In the genomic region with DNA sequence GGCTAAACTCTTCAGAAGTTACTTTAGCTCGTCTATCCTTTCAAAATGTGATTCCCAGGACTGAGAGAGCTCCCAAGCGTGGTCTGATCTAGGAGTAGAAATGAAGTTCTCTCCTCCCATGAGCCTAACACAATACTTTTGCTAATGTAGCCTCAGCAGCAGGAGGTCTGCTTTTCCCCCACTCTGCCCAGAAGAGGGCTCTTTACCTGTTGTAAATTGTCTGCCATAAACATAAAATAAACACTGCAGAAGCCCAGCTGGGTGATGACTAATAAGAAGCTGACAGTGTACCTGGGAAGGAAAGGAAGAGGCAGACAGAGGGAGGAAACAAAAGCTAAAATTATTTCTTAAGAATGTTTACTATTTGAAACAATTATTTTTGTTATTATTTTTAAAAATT, we compare ENCODE assay signal across 10 cellular contexts. TPM values are rescaled to one million over a fixed set of nuclear protein-coding genes. Genes with fewer than 3 reads are reported as not detected.
A peak's percentile ranks its signal among the peaks of the same experiment; 100 is the strongest.
DNase-seq lines count a peak whose midpoint lies in the region; ATAC-seq, FAIRE-seq and TF ChIP-seq lines count a peak whose summit lies in the region.
"Had no signal": no experiment of that assay in that cellular context is flagged by ENCODE, and none has a peak within 500 bp of the region (broad histone marks: within the 10 kb centered on the region; RNA-seq: fewer than 3 reads in every experiment).

No MANE protein-coding gene starts in this region.

- no peak overlapping the region for H3K9ac ChIP-seq in kidney (ENCODE audit: low read length in 2 of 2)

- no peaks in the 10 kb centered on the region for H3K4me1 Mint-ChIP-seq in stimulated activated naive CD8-positive, alpha-beta T cell treated with anti-CD3 and anti-CD28 coated beads, Interleukin-15, amount 100 ng/mL, for 72 hours
- H3K4me1 Mint-ChIP-seq in WTC11: peaks cover 11% of the 10 kb centered on the region
- H3K4me1 Mint-ChIP-seq in activated T-helper 2 cell treated with anti-CD3 and anti-CD28 coated beads, Interferon-gamma antibody, Interleukin-2, Interleukin-4, amounts not matched to agents 10 μg/mL and 5 μg/mL and 100 μg/mL, durations not matched to agents 14 hours and 24 hours and 36 hours (ENCODE audit: low read depth): peaks cover 6% of the 10 kb centered on the region

- peak; percentile 36 for ATAC-seq in stimulated activated naive CD8-positive, alpha-beta T cell treated with anti-CD3 and anti-CD28 coated beads, Interleukin-15, Interleukin-2, amounts not matched to agents 100 U/mL and 50 U/mL, for 24 hours
- ATAC-seq in stimulated activated naive CD8-positive, alpha-beta T cell treated with anti-CD3 and anti-CD28 coated beads, Interleukin-15, amount 100 ng/mL, for 72 hours: no peak
- ATAC-seq in WTC11 (peak; percentile 77), heart right ventricle (no peak)

- no peaks in the 10 kb centered on the region for H3K27me3 Mint-ChIP-seq in stimulated activated naive CD8-positive, alpha-beta T cell treated with anti-CD3 and anti-CD28 coated beads, Interleukin-15, amount 100 ng/mL, for 72 hours
- peaks cover 8% of the 10 kb centered on the region for H3K27me3 Mint-ChIP-seq in WTC11 (ENCODE audit: low read depth)
- peaks cover 3% of the 10 kb centered on the region for H3K27me3 Mint-ChIP-seq in activated T-helper 2 cell treated with anti-CD3 and anti-CD28 coated beads, Interferon-gamma antibody, Interleukin-2, Interleukin-4, amounts not matched to agents 10 μg/mL and 5 μg/mL and 100 μg/mL, durations not matched to agents 14 hours and 24 hours and 36 hours (ENCODE audit: low read depth)

- no peak overlapping the region for H3K4me3 Mint-ChIP-seq in stimulated activated naive CD8-positive, alpha-beta T cell treated with anti-CD3 and anti-CD28 coated beads, Interleukin-15, amount 100 ng/mL, for 72 hours
- H3K4me3 Mint-ChIP-seq in WTC11: no peak overlapping the region
- H3K4me3 Mint-ChIP-seq in activated T-helper 2 cell treated with anti-CD3 and anti-CD28 coated beads, Interferon-gamma antibody, Interleukin-2, Interleukin-4, amounts not matched to agents 10 μg/mL and 5 μg/mL and 100 μg/mL, durations not matched to agents 14 hours and 24 hours and 36 hours (ENCODE audit: low read depth): no peak overlapping the region

- no peak overlapping the region for H3K4me3 ChIP-seq in heart right ventricle
- H3K4me3 ChIP-seq in kidney (ENCODE audit: low read length in 2 of 2): no peak overlapping the region

- 59 to 68% methylated on average over 2 of the region's 2 CpGs for WGBS in heart right ventricle, 2 donors

- POLR2A ChIA-PET in WTC11 (lab: Charles Lee): no interaction called here

- no peaks in the 10 kb centered on the region for H3K9me3 Mint-ChIP-seq in stimulated activated naive CD8-positive, alpha-beta T cell treated with anti-CD3 and anti-CD28 coated beads, Interleukin-15, amount 100 ng/mL, for 72 hours
- H3K9me3 Mint-ChIP-seq in WTC11: peaks cover 10% of the 10 kb centered on the region
- no peaks in the 10 kb centered on the region for H3K9me3 Mint-ChIP-seq in activated T-helper 2 cell treated with anti-CD3 and anti-CD28 coated beads, Interferon-gamma antibody, Interleukin-2, Interleukin-4, amounts not matched to agents 10 μg/mL and 5 μg/mL and 100 μg/mL, durations not matched to agents 14 hours and 24 hours and 36 hours

- no peak for FAIRE-seq in kidney (lab: Jason Lieb, UNC)

- TF ChIP-seq CTCF in WTC11 (IDR thresholded peaks at IDR 0.05): no peak
- TF ChIP-seq CTCF in heart right ventricle (IDR thresholded peaks at IDR 0.05): no peak
- no peak for TF ChIP-seq CTCF in kidney (IDR thresholded peaks at IDR 0.05; ENCODE audit: borderline replicate concordance, extremely low read depth, insufficient read depth)

- H3K27ac ChIP-seq in heart right ventricle (no peak overlapping the region), kidney (ENCODE audit: low read depth in 2 of 2, low read length in 2 of 2) (no peak overlapping the region)

- H3K36me3 ChIP-seq in heart right ventricle (no peaks in the 10 kb centered on the region), kidney (ENCODE audit: control insufficient read depth in 1 of 2, insufficient read depth in 2 of 2, low read length in 2 of 2) (no peaks in the 10 kb centered on the region)

- CTCF ChIA-PET in WTC11 (lab: Charles Lee): interaction anchor here (0.6 to 2.5 kb wide), 4 partner anchors 10 to 235 kb away, joined by 3 to 8 read pairs (median 6); no protein-coding TSS in a partner anchor

- no peak overlapping the region for H3K27ac Mint-ChIP-seq in stimulated activated naive CD8-positive, alpha-beta T cell treated with anti-CD3 and anti-CD28 coated beads, Interleukin-15, amount 100 ng/mL, for 72 hours
- no peak overlapping the region for H3K27ac Mint-ChIP-seq in WTC11
- no peak overlapping the region for H3K27ac Mint-ChIP-seq in activated T-helper 2 cell treated with anti-CD3 and anti-CD28 coated beads, Interferon-gamma antibody, Interleukin-2, Interleukin-4, amounts not matched to agents 10 μg/mL and 5 μg/mL and 100 μg/mL, durations not matched to agents 14 hours and 24 hours and 36 hours

- H3K9me3 ChIP-seq in heart right ventricle (peaks cover 0 to 8% (median 0%) of the 10 kb centered on the region in 11 donors), kidney (ENCODE audit: control insufficient read depth in 1 of 2, low read length in 2 of 2) (no peaks in the 10 kb centered on the region)

- intact Hi-C loops in heart right ventricle (cut with DNase I) (no loop called here), kidney (cut with DNase I) (no loop called here)
- intact Hi-C loops in activated T-helper 2 cell treated with anti-CD3 and anti-CD28 coated beads, Interferon-gamma antibody, Interleukin-2, Interleukin-4, amounts not matched to agents 10 μg/mL and 5 μg/mL and 100 μg/mL, durations not matched to agents 14 hours and 24 hours and 36 hours (cut with micrococcal nuclease): no loop called here

- H3K4me1 ChIP-seq in heart right ventricle (no peaks in the 10 kb centered on the region), kidney (ENCODE audit: control insufficient read depth in 1 of 2, insufficient read depth in 1 of 2, low read depth in 1 of 2, low read length in 2 of 2) (no peaks in the 10 kb centered on the region)

- no peaks in the 10 kb centered on the region for H3K36me3 Mint-ChIP-seq in WTC11
- H3K36me3 Mint-ChIP-seq in activated T-helper 2 cell treated with anti-CD3 and anti-CD28 coated beads, Interferon-gamma antibody, Interleukin-2, Interleukin-4, amounts not matched to agents 10 μg/mL and 5 μg/mL and 100 μg/mL, durations not matched to agents 14 hours and 24 hours and 36 hours (ENCODE audit: low read depth): no peaks in the 10 kb centered on the region

- DNase-seq in stimulated activated naive CD8-positive, alpha-beta T cell treated with anti-CD3 and anti-CD28 coated beads, Interleukin-15, Interleukin-2, amounts not matched to agents 100 U/mL and 50 U/mL, for 24 hours: no peak
- no peak for DNase-seq in stimulated activated naive CD8-positive, alpha-beta T cell treated with anti-CD3 and anti-CD28 coated beads, Interleukin-15, amount 100 ng/mL, for 72 hours
- peak; percentile 56 for DNase-seq in HT-29 (ENCODE audit: low spot score)
- no peak for DNase-seq in WTC11 (ENCODE audit: low spot score)
- DNase-seq in heart right ventricle: no peak
- DNase-seq in activated T-helper 2 cell treated with anti-CD3 and anti-CD28 coated beads, Interferon-gamma antibody, Interleukin-2, Interleukin-4, amounts not matched to agents 10 μg/mL and 5 μg/mL and 100 μg/mL, durations not matched to agents 14 hours and 24 hours and 36 hours (ENCODE audit: low spot score): no peak
- no peak for DNase-seq in kidney
- no peak for DNase-seq in NCI-H1694 (lab: John Stamatoyannopoulos, UW)
- DNase-seq: activated CD4-positive, alpha-beta T cell treated with anti-CD3 and anti-CD28 coated beads for 48 hours; DND-41 had no signal

- no peaks in the 10 kb centered on the region for H3K27me3 ChIP-seq in heart right ventricle

TF ChIP-seq in WTC11, 78 proteins besides CTCF, POLR2A, EP300 and RAD21 (continues in another document):
- TF ChIP-seq NFE2L1 (CRISPR knock-in tag; IDR thresholded peaks at IDR 0.05): no peak
- no peak for TF ChIP-seq SMAD3 (CRISPR knock-in tag; IDR thresholded peaks at IDR 0.05; ENCODE audit: borderline replicate concordance)
- TF ChIP-seq NR2C2 (CRISPR knock-in tag; IDR thresholded peaks at IDR 0.05): no peak

RNA-seq across cellular contexts. Expression of gene SLC36A3, which starts 15.4 kb away (rescaled TPM):
- total RNA-seq in HT-29 (2014; rRNA removed; shearing (Covaris generic)): not detected in 2 replicates
- total RNA-seq in WTC11 (2021) (not detected in 3 replicates), heart right ventricle (not detected), kidney (not detected)
- polyA plus RNA-seq in heart right ventricle (not detected), kidney (ENCODE audit: insufficient read depth, low read depth, low replicate concordance) (not detected)
- not detected in 2 replicates for total RNA-seq in activated T-helper 2 cell treated with anti-CD3 and anti-CD28 coated beads, Interferon-gamma antibody, Interleukin-2, Interleukin-4, amounts not matched to agents 10 μg/mL and 5 μg/mL and 100 μg/mL, durations not matched to agents 14 hours and 24 hours and 36 hours

RNA-seq across cellular contexts. Expression of gene GM2A, which starts 35.2 kb away (rescaled TPM):
- total RNA-seq in HT-29 (2014; rRNA removed; shearing (Covaris generic)): 13.0 and 14.7 TPM in 2 replicates
- total RNA-seq in WTC11 (2021): 33.1 to 36.2 TPM (median 33.2 TPM) in 3 replicates
- 10 to 100 TPM; 30.5 to 47.1 (median 36.5) TPM for total RNA-seq in heart right ventricle
- 10 to 100 TPM; 18.1 to 19.9 TPM for polyA plus RNA-seq in heart right ventricle
- 20.4 and 20.9 TPM in 2 replicates for total RNA-seq in activated T-helper 2 cell treated with anti-CD3 and anti-CD28 coated beads, Interferon-gamma antibody, Interleukin-2, Interleukin-4, amounts not matched to agents 10 μg/mL and 5 μg/mL and 100 μg/mL, durations not matched to agents 14 hours and 24 hours and 36 hours
- total RNA-seq in kidney: 29.8 TPM
- 13.7 TPM for polyA plus RNA-seq in kidney (ENCODE audit: insufficient read depth, low read depth, low replicate concordance)

RNA-seq across cellular contexts. Expression of gene SLC36A2, which starts 59.2 kb away (rescaled TPM):
- not detected in 2 replicates for total RNA-seq in HT-29 (2014; rRNA removed; shearing (Covaris generic))
- not detected in 3 replicates for total RNA-seq in WTC11 (2021)
- total RNA-seq in heart right ventricle: 1 to 10 TPM in 3 of 10 donors, under 1 TPM in 5, not detected in 2; 0.28 to 2.8 (median 0.39) TPM
- 1 to 10 TPM in 1 of 2 donors, under 1 TPM in 1; 0.04 to 1.2 TPM for polyA plus RNA-seq in heart right ventricle
- total RNA-seq in activated T-helper 2 cell treated with anti-CD3 and anti-CD28 coated beads, Interferon-gamma antibody, Interleukin-2, Interleukin-4, amounts not matched to agents 10 μg/mL and 5 μg/mL and 100 μg/mL, durations not matched to agents 14 hours and 24 hours and 36 hours: not detected in 2 replicates
- total RNA-seq in kidney: 1.8 TPM
- polyA plus RNA-seq in kidney (ENCODE audit: insufficient read depth, low read depth, low replicate concordance): 46.2 TPM

Comparison
In these comparisons a context has a peak if more than half of its experiments do, and no peak if none do; other contexts are left out.
1. ATAC-seq: peak in stimulated activated naive CD8-positive, alpha-beta T cell treated with anti-CD3 and anti-CD28 coated beads, Interleukin-15, Interleukin-2, amounts not matched to agents 100 U/mL and 50 U/mL, for 24 hours (single experiment) and WTC11 (single experiment); none in stimulated activated naive CD8-positive, alpha-beta T cell treated with anti-CD3 and anti-CD28 coated beads, Interleukin-15, amount 100 ng/mL, for 72 hours (single experiment) and heart right ventricle (0 of 8).